1 cellular context compared by ENCODE assay signal in the genomic region with DNA sequence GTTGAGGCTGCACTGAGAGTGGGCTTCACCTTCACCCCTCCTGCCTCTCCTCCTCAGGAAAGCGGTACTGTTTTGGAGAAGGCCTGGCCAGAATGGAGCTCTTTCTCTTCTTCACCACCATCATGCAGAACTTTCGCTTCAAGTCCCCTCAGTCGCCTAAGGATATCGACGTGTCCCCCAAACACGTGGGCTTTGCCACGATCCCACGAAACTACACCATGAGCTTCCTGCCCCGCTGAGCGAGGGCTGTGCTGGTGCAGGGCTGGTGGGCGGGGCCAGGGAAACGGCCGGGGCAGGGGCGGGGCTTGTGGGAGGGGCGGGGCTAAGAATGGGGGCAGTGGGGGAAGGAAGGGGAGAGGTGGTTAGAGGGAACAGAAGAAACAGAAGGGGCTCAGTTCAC.
TF ChIP-seq lines count a peak whose summit lies in the region.

No MANE protein-coding gene starts in this region.

TF ChIP-seq in GM23338, 12 proteins besides CTCF, POLR2A, EP300 and RAD21:
- no peak for TF ChIP-seq STAT1 (IDR thresholded peaks at IDR 0.05; ENCODE audit: unreplicated experiment)
- TF ChIP-seq, protein P1, sequence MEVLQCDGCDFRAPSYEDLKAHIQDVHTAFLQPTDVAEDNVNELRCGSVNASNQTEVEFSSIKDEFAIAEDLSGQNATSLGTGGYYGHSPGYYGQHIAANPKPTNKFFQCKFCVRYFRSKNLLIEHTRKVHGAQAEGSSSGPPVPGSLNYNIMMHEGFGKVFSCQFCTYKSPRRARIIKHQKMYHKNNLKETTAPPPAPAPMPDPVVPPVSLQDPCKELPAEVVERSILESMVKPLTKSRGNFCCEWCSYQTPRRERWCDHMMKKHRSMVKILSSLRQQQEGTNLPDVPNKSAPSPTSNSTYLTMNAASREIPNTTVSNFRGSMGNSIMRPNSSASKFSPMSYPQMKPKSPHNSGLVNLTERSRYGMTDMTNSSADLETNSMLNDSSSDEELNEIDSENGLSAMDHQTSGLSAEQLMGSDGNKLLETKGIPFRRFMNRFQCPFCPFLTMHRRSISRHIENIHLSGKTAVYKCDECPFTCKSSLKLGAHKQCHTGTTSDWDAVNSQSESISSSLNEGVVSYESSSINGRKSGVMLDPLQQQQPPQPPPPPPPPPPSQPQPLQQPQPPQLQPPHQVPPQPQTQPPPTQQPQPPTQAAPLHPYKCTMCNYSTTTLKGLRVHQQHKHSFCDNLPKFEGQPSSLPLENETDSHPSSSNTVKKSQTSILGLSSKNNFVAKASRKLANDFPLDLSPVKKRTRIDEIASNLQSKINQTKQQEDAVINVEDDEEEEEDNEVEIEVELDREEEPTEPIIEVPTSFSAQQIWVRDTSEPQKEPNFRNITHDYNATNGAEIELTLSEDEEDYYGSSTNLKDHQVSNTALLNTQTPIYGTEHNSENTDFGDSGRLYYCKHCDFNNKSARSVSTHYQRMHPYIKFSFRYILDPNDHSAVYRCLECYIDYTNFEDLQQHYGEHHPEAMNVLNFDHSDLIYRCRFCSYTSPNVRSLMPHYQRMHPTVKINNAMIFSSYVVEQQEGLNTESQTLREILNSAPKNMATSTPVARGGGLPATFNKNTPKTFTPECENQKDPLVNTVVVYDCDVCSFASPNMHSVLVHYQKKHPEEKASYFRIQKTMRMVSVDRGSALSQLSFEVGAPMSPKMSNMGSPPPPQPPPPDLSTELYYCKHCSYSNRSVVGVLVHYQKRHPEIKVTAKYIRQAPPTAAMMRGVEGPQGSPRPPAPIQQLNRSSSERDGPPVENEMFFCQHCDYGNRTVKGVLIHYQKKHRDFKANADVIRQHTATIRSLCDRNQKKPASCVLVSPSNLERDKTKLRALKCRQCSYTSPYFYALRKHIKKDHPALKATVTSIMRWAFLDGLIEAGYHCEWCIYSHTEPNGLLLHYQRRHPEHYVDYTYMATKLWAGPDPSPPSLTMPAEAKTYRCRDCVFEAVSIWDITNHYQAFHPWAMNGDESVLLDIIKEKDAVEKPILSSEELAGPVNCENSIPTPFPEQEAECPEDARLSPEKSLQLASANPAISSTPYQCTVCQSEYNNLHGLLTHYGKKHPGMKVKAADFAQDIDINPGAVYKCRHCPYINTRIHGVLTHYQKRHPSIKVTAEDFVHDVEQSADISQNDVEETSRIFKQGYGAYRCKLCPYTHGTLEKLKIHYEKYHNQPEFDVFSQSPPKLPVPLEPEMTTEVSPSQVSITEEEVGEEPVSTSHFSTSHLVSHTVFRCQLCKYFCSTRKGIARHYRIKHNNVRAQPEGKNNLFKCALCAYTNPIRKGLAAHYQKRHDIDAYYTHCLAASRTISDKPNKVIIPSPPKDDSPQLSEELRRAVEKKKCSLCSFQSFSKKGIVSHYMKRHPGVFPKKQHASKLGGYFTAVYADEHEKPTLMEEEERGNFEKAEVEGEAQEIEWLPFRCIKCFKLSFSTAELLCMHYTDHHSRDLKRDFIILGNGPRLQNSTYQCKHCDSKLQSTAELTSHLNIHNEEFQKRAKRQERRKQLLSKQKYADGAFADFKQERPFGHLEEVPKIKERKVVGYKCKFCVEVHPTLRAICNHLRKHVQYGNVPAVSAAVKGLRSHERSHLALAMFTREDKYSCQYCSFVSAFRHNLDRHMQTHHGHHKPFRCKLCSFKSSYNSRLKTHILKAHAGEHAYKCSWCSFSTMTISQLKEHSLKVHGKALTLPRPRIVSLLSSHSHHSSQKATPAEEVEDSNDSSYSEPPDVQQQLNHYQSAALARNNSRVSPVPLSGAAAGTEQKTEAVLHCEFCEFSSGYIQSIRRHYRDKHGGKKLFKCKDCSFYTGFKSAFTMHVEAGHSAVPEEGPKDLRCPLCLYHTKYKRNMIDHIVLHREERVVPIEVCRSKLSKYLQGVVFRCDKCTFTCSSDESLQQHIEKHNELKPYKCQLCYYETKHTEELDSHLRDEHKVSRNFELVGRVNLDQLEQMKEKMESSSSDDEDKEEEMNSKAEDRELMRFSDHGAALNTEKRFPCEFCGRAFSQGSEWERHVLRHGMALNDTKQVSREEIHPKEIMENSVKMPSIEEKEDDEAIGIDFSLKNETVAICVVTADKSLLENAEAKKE (CRISPR knock-in tag; IDR thresholded peaks at IDR 0.05) = no peak
- TF ChIP-seq ZNF114 (CRISPR knock-in tag; IDR thresholded peaks at IDR 0.05) = no peak
- TF ChIP-seq EZH2phosphoT487 (IDR thresholded peaks at IDR 0.05; ENCODE audit: unreplicated experiment) = no peak
- TF ChIP-seq, protein P2, sequence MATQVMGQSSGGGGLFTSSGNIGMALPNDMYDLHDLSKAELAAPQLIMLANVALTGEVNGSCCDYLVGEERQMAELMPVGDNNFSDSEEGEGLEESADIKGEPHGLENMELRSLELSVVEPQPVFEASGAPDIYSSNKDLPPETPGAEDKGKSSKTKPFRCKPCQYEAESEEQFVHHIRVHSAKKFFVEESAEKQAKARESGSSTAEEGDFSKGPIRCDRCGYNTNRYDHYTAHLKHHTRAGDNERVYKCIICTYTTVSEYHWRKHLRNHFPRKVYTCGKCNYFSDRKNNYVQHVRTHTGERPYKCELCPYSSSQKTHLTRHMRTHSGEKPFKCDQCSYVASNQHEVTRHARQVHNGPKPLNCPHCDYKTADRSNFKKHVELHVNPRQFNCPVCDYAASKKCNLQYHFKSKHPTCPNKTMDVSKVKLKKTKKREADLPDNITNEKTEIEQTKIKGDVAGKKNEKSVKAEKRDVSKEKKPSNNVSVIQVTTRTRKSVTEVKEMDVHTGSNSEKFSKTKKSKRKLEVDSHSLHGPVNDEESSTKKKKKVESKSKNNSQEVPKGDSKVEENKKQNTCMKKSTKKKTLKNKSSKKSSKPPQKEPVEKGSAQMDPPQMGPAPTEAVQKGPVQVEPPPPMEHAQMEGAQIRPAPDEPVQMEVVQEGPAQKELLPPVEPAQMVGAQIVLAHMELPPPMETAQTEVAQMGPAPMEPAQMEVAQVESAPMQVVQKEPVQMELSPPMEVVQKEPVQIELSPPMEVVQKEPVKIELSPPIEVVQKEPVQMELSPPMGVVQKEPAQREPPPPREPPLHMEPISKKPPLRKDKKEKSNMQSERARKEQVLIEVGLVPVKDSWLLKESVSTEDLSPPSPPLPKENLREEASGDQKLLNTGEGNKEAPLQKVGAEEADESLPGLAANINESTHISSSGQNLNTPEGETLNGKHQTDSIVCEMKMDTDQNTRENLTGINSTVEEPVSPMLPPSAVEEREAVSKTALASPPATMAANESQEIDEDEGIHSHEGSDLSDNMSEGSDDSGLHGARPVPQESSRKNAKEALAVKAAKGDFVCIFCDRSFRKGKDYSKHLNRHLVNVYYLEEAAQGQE (IDR thresholded peaks at IDR 0.05; ENCODE audit: unreplicated experiment) = no peak
- no peak for TF ChIP-seq NANOG (IDR thresholded peaks at IDR 0.05; ENCODE audit: borderline replicate concordance)
- TF ChIP-seq JUNB (IDR thresholded peaks at IDR 0.05; ENCODE audit: unreplicated experiment) = no peak
- no peak for TF ChIP-seq EZH2 (IDR thresholded peaks at IDR 0.05; ENCODE audit: low read depth, unreplicated experiment)
- no peak for TF ChIP-seq POLR2AphosphoS5 (IDR thresholded peaks at IDR 0.05; ENCODE audit: low read depth)
- TF ChIP-seq CREB1 (CRISPR knock-in tag; IDR thresholded peaks at IDR 0.05; ENCODE audit: low read depth) = no peak
- no peak for TF ChIP-seq ZNF331 (CRISPR knock-in tag; IDR thresholded peaks at IDR 0.05; ENCODE audit: low read depth)
- TF ChIP-seq, protein P3, sequence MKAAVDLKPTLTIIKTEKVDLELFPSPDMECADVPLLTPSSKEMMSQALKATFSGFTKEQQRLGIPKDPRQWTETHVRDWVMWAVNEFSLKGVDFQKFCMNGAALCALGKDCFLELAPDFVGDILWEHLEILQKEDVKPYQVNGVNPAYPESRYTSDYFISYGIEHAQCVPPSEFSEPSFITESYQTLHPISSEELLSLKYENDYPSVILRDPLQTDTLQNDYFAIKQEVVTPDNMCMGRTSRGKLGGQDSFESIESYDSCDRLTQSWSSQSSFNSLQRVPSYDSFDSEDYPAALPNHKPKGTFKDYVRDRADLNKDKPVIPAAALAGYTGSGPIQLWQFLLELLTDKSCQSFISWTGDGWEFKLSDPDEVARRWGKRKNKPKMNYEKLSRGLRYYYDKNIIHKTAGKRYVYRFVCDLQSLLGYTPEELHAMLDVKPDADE (IDR thresholded peaks at IDR 0.05) = no peak
